In genomic region chr5:138077064-138077696, GRCh38 we compare ENCODE assay signal across 8 cellular contexts. TPM values are rescaled to one million over a fixed set of nuclear protein-coding genes. Genes with fewer than 3 reads are reported as not detected.
DNase-seq lines count a peak whose midpoint lies in the region; ATAC-seq and TF ChIP-seq lines count a peak whose summit lies in the region.

No MANE protein-coding gene starts in this region.

- intact Hi-C loops in aorta (cut with DNase I): loop anchor here in 1 of 2 donors (5.0 kb wide), 1 partner anchor 55 kb away; no protein-coding TSS in a partner anchor

- H3K36me3 ChIP-seq in OCI-LY1 (ENCODE audit: insufficient read depth, low read length) (no peaks in the 10 kb centered on the region), aorta (ENCODE audit: control insufficient read depth in 1 of 2, insufficient read depth in 2 of 2, low read length in 1 of 2) (no peaks in the 10 kb centered on the region)

- H3K4me3 ChIP-seq in HL-60 (replicated peaks; ENCODE audit: insufficient read depth, low read length) (no peak overlapping the region), OCI-LY1 (ENCODE audit: low read depth, low read length, poor library complexity, severe bottlenecking) (no peak overlapping the region), foreskin fibroblast (ENCODE audit: low read depth in 1 of 2, low read length in 2 of 2) (no peak overlapping the region), aorta (ENCODE audit: low read length in 2 of 2) (no peak overlapping the region)

- no peak overlapping the region for H3K9ac ChIP-seq in OCI-LY1 (ENCODE audit: low read length)

- TF ChIP-seq CTCF in HL-60 (IDR thresholded peaks at IDR 0.05; ENCODE audit: insufficient read depth, low read length): peak; percentile 25
- TF ChIP-seq CTCF in OCI-LY1 (IDR thresholded peaks at IDR 0.05; ENCODE audit: low read length): peak; percentile 89
- TF ChIP-seq CTCF in foreskin fibroblast (IDR thresholded peaks at IDR 0.05; ENCODE audit: low read depth, low read length): peak; percentile 78
- TF ChIP-seq CTCF in osteocyte (IDR thresholded peaks at IDR 0.05): peak; percentile 89

- no peaks in the 10 kb centered on the region for H3K9me3 ChIP-seq in OCI-LY1 (ENCODE audit: low read length)
- no peaks in the 10 kb centered on the region for H3K9me3 ChIP-seq in aorta (ENCODE audit: control insufficient read depth, low read length)

- no peaks in the 10 kb centered on the region for H3K9me3 Mint-ChIP-seq in activated T-cell treated with anti-CD3 and anti-CD28 coated beads, Interleukin-2, amount 50 U/mL, for 72 hours
- no peaks in the 10 kb centered on the region for H3K9me3 Mint-ChIP-seq in osteocyte (ENCODE audit: unreplicated experiment)

- no peak for ATAC-seq in activated T-cell treated with anti-CD3 and anti-CD28 coated beads, Interleukin-2, amount 50 U/mL, for 72 hours (replicated peaks in 1 of 2)
- ATAC-seq in aorta (ENCODE audit: low FRiP score) (peak; percentile 60), HG03520 (IDR thresholded peaks at IDR 0.05; ENCODE audit: unreplicated experiment) (no peak)

- H3K27me3 ChIP-seq in HL-60 (ENCODE audit: insufficient read depth, poor library complexity, severe bottlenecking): no peaks in the 10 kb centered on the region
- H3K27me3 ChIP-seq in OCI-LY1 (ENCODE audit: insufficient read depth, low read length): no peaks in the 10 kb centered on the region; the same call in 1 of the 2 replicates
- H3K27me3 ChIP-seq in aorta (ENCODE audit: control insufficient read depth in 1 of 2, insufficient read depth in 2 of 2, low read length in 1 of 2): no peaks in the 10 kb centered on the region

- no peak overlapping the region for H3K4me2 ChIP-seq in OCI-LY1 (ENCODE audit: low read length)

- H4K20me1 ChIP-seq in OCI-LY1 (ENCODE audit: insufficient read depth, low read length): no peaks in the 10 kb centered on the region

- no peak overlapping the region for H3K4me3 Mint-ChIP-seq in activated T-cell treated with anti-CD3 and anti-CD28 coated beads, Interleukin-2, amount 50 U/mL, for 72 hours
- no peak overlapping the region for H3K4me3 Mint-ChIP-seq in osteocyte (ENCODE audit: unreplicated experiment)

- H3K27me3 Mint-ChIP-seq in activated T-cell treated with anti-CD3 and anti-CD28 coated beads, Interleukin-2, amount 50 U/mL, for 72 hours (ENCODE audit: low read depth): no peaks in the 10 kb centered on the region
- H3K27me3 Mint-ChIP-seq in osteocyte (ENCODE audit: unreplicated experiment): peaks cover 6% of the 10 kb centered on the region

- DNase-seq in COLO829 (ENCODE audit: low spot score): peak; percentile 80
- DNase-seq in HL-60 (ENCODE audit: low read depth in 1 of 2, low spot score in 1 of 2): peak in 1 of 2 experiments; percentile 17
- peak; percentile 43 to 46 for DNase-seq in activated T-cell treated with anti-CD3 and anti-CD28 coated beads, Interleukin-2, amount 50 U/mL, for 72 hours
- peak; percentile 44 to 81 for DNase-seq in foreskin fibroblast
- no peak for DNase-seq in osteocyte (ENCODE audit: extremely low spot score, unreplicated experiment)
- DNase-seq in aorta: peak in 1 of 2 donors; percentile 66

- no peak overlapping the region for H3K27ac Mint-ChIP-seq in activated T-cell treated with anti-CD3 and anti-CD28 coated beads, Interleukin-2, amount 50 U/mL, for 72 hours
- no peak overlapping the region for H3K27ac Mint-ChIP-seq in osteocyte (ENCODE audit: unreplicated experiment)

- no peaks in the 10 kb centered on the region for H3K36me3 Mint-ChIP-seq in activated T-cell treated with anti-CD3 and anti-CD28 coated beads, Interleukin-2, amount 50 U/mL, for 72 hours (ENCODE audit: insufficient read depth in 2 of 2)
- no peaks in the 10 kb centered on the region for H3K36me3 Mint-ChIP-seq in osteocyte (ENCODE audit: unreplicated experiment)

- H3K4me1 Mint-ChIP-seq in activated T-cell treated with anti-CD3 and anti-CD28 coated beads, Interleukin-2, amount 50 U/mL, for 72 hours (ENCODE audit: low read depth): peaks cover 17% of the 10 kb centered on the region
- peaks cover 1% of the 10 kb centered on the region for H3K4me1 Mint-ChIP-seq in osteocyte (ENCODE audit: unreplicated experiment)

- H3K79me2 ChIP-seq in OCI-LY1 (ENCODE audit: insufficient read depth, low read length): no peaks in the 10 kb centered on the region

- H3K9me2 ChIP-seq in OCI-LY1 (ENCODE audit: low read depth, low read length): no peaks in the 10 kb centered on the region

- 22 to 23% methylated on average over 5 of the region's 5 CpGs for WGBS in aorta, 2 donors

- no peak overlapping the region for H3K27ac ChIP-seq in HL-60 (replicated peaks)
- no peak overlapping the region for H3K27ac ChIP-seq in OCI-LY1 (ENCODE audit: low read depth, low read length, poor library complexity, severe bottlenecking)
- no peak overlapping the region for H3K27ac ChIP-seq in aorta (ENCODE audit: low read depth in 1 of 2, low read length in 2 of 2)

- no peak overlapping the region for H2AFZ ChIP-seq in OCI-LY1 (ENCODE audit: low read length)

- no peaks in the 10 kb centered on the region; the same call in 1 of the 2 replicates for H3F3A ChIP-seq in OCI-LY1 (ENCODE audit: insufficient read depth, low read length)

- H3K4me1 ChIP-seq in OCI-LY1 (ENCODE audit: insufficient read depth, low read length, severe bottlenecking): peaks cover 17% of the 10 kb centered on the region
- no peaks in the 10 kb centered on the region for H3K4me1 ChIP-seq in aorta (ENCODE audit: control insufficient read depth in 1 of 2, insufficient read depth in 2 of 2, low read length in 2 of 2)

RNA-seq across cellular contexts. Expression of gene WNT8A, which starts 6.7 kb away (rescaled TPM):
- not detected for total RNA-seq in activated T-cell treated with anti-CD3 and anti-CD28 coated beads, Interleukin-2, amount 50 U/mL, for 72 hours
- total RNA-seq in osteocyte: not detected in 2 replicates
- not detected for total RNA-seq in aorta
- polyA plus RNA-seq in aorta: not detected

RNA-seq across cellular contexts. Expression of gene FAM13B, which starts 44.3 kb away (rescaled TPM):
- 10 to 100 TPM; 19.3 to 20.5 TPM for total RNA-seq in activated T-cell treated with anti-CD3 and anti-CD28 coated beads, Interleukin-2, amount 50 U/mL, for 72 hours
- total RNA-seq in osteocyte (42.7 and 44.4 TPM in 2 replicates), aorta (10 to 100 TPM; 66.5 to 69.0 TPM)
- 10 to 100 TPM; 26.0 to 29.6 TPM for polyA plus RNA-seq in aorta

Comparison
In these comparisons a context has a peak if more than half of its experiments do, and no peak if none do; other contexts are left out.
1. CTCF ChIP-seq: peak in every context shown above with its lines; median percentile 89 in OCI-LY1; 89 in osteocyte; 78 in foreskin fibroblast; 25 in HL-60.